Comparison of ENCODE assay signal across 21 cellular contexts in the genomic region with DNA sequence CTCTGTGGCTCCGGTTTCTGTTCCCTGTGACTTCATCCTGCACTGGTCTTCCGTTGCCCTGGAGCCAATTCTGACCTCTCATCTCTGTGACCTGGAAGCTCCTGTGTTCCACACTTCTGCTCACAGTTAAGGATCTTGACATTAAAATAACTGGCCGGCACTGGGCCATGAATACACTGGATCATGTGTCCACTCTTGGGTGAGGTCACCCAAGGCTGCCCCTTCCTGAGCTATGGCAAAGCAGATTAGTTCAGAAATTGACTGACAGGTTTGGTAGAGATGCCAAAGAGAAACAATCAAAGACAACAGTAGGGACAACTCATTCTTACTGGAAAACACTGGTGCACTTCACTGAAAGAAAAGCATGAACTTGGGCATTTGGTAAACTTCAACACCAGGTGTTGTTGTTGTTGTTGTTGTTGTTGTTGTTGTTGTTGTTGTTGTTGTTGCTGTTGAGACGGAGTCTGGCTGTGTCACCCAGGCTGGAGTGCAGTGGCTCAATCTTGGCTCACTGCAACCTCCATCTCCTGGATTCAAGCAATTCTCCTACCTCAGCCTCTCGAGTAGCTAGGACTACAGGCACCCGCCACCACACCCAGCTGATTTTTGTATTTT. TPM values are rescaled to one million over a fixed set of nuclear protein-coding genes. Genes with fewer than 3 reads are reported as not detected.
A peak's percentile ranks its signal among the peaks of the same experiment; 100 is the strongest.
DNase-seq lines count a peak whose midpoint lies in the region; ATAC-seq and TF ChIP-seq lines count a peak whose summit lies in the region.
"Had no signal": no experiment of that assay in that cellular context is flagged by ENCODE, and none has a peak within 500 bp of the region (broad histone marks: within the 10 kb centered on the region; RNA-seq: fewer than 3 reads in every experiment).

No MANE protein-coding gene starts in this region.

- no peak for ATAC-seq in left colon
- ATAC-seq: natural killer cell treated with Interleukin-12 subunit alpha and Interleukin-12 subunit beta and Interleukin-15 and Interleukin-18, amount 100 ng/mL, for 72 hours; WTC11 had no signal

- H3K9me3 Mint-ChIP-seq in mesothelial cell of epicardium: peaks cover 11% of the 10 kb centered on the region
- H3K9me3 Mint-ChIP-seq: IgD-negative memory B cell; immature natural killer cell; natural killer cell treated with Interleukin-12 subunit alpha and Interleukin-12 subunit beta and Interleukin-15 and Interleukin-18, amount 100 ng/mL, for 72 hours; T-helper 1 cell treated with Interleukin-12 subunit alpha and Interleukin-12 subunit beta and Interleukin-4 antibody, amounts not matched to agents 30 μg/mL and 1 μg/mL, for 36 hours had no signal

- DNase-seq in DMS53 (lab: John Stamatoyannopoulos, UW) (peak; percentile 44), DMS53 treated with DMSO at 0.1 percent for 48 hours (lab: John Stamatoyannopoulos, UW; ENCODE audit: unreplicated experiment) (no peak), NCI-H2196 (lab: John Stamatoyannopoulos, UW; ENCODE audit: unreplicated experiment) (peak; percentile 34), glomerular visceral epithelial cell (ENCODE audit: extremely low spot score) (peak; percentile 71), putamen (ENCODE audit: low spot score) (peak; percentile 4), mesothelial cell of epicardium (ENCODE audit: low spot score in 2 of 2, unreplicated experiment in 2 of 2) (no peak), epidermal melanocyte (ENCODE audit: insufficient read length, low spot score) (no peak), left colon (no peak)
- DNase-seq: BE2C; effector memory CD4-positive, alpha-beta T cell; immature natural killer cell; NCI-H1092; NCI-H2081 treated with DMSO at 0.1 percent for 48 hours; NCI-H526 treated with DMSO at 0.1 percent for 48 hours; SIG-M5 had no signal

- H3K4me3 Mint-ChIP-seq in mesothelial cell of epicardium: no peak overlapping the region
- H3K4me3 Mint-ChIP-seq: memory B cell; natural killer cell treated with Interleukin-12 subunit alpha and Interleukin-12 subunit beta and Interleukin-15 and Interleukin-18, amount 100 ng/mL, for 72 hours; T-helper 1 cell treated with Interleukin-12 subunit alpha and Interleukin-12 subunit beta and Interleukin-4 antibody, amounts not matched to agents 30 μg/mL and 1 μg/mL, for 36 hours had no signal

- H3K27me3 Mint-ChIP-seq in mesothelial cell of epicardium (ENCODE audit: low read depth): peaks cover 59% of the 10 kb centered on the region
- H3K27me3 Mint-ChIP-seq: memory B cell had no signal

- no peaks in the 10 kb centered on the region for H3K36me3 Mint-ChIP-seq in mesothelial cell of epicardium
- H3K36me3 Mint-ChIP-seq: immature natural killer cell; memory B cell; natural killer cell treated with Interleukin-12 subunit alpha and Interleukin-12 subunit beta and Interleukin-15 and Interleukin-18, amount 100 ng/mL, for 72 hours; WTC11 had no signal

- H3K4me1 Mint-ChIP-seq in mesothelial cell of epicardium: peaks cover 19% of the 10 kb centered on the region

- no peak overlapping the region for H3K27ac Mint-ChIP-seq in mesothelial cell of epicardium
- H3K27ac Mint-ChIP-seq: IgD-negative memory B cell; immature natural killer cell; memory B cell; natural killer cell treated with Interleukin-12 subunit alpha and Interleukin-12 subunit beta and Interleukin-15 and Interleukin-18, amount 100 ng/mL, for 72 hours; T-helper 1 cell treated with Interleukin-12 subunit alpha and Interleukin-12 subunit beta and Interleukin-4 antibody, amounts not matched to agents 30 μg/mL and 1 μg/mL, for 36 hours; WTC11 had no signal

- no peak for TF ChIP-seq CTCF in mesothelial cell of epicardium (IDR thresholded peaks at IDR 0.05; ENCODE audit: unreplicated experiment)

- intact Hi-C loops in left colon (cut with DNase I, micrococcal nuclease): loop anchor here (5.0 to 10.0 kb wide), 2 partner anchors 182 to 184 kb away; no protein-coding TSS in a partner anchor

RNA-seq across cellular contexts. Expression of a gene that starts 36.7 kb away (rescaled TPM):
- total RNA-seq in mesothelial cell of epicardium (0.11 to 0.54 TPM (median 0.22 TPM) in 3 replicates), left colon (1 to 10 TPM in 1 of 2 donors, under 1 TPM in 1; 0.31 to 1.0 TPM)
- total RNA-seq: activated CD8-positive, alpha-beta memory T cell treated with anti-CD3 and anti-CD28 coated beads for 36 hours; natural killer cell treated with Interleukin-12 subunit alpha and Interleukin-12 subunit beta and Interleukin-15 and Interleukin-18, amount 100 ng/mL, for 72 hours had no signal

Comparison
In these comparisons a context has a peak if more than half of its experiments do, and no peak if none do; other contexts are left out.
1. DNase-seq: peak in DMS53 (single experiment), NCI-H2196 (single experiment), glomerular visceral epithelial cell (single experiment) and putamen (single experiment); none in DMS53 treated with DMSO at 0.1 percent for 48 hours (single experiment), mesothelial cell of epicardium (0 of 2), epidermal melanocyte (single experiment) and left colon (0 of 2).